ENCODE assay signal across 8 cellular contexts in genomic region chr5:127963233-127963632, GRCh38.
"Had no signal": no experiment of that assay in that cellular context is flagged by ENCODE, and none has a peak within 500 bp of the region (broad histone marks: within the 10 kb centered on the region; RNA-seq: fewer than 3 reads in every experiment).

No MANE protein-coding gene starts in this region.

- DNase-seq: GDM1, GF-D8 had no signal

- FAIRE-seq: G401.6, GM12878, GM12891, GM12892, GM18507, GM19239 had no signal

- H3K4me3 ChIP-seq: GM12878 had no signal

- ATAC-seq: GM12878 had no signal
